Comparison of ENCODE assay signal across 25 cellular contexts in the genomic region with DNA sequence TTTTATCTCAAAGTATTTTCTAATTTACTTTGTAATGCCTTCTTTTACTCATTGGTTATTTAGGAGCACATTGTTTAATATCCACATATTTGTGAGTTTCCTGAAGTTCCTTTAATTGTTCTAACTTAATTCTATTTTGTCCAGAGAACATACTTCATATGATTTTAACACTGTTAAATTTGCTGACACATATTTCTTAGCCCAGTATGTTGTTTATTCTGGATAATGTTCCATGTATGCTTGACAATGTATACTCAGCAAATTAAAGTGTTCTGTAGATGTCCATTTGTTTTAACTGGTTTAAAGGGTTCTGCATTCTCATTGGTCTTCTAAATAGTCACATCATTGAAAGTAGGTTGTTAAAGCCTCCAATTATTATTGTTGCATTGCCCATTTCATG.
DNase-seq lines count a peak whose midpoint lies in the region; ATAC-seq, FAIRE-seq and TF ChIP-seq lines count a peak whose summit lies in the region.
"Had no signal": no experiment of that assay in that cellular context is flagged by ENCODE, and none has a peak within 500 bp of the region (broad histone marks: within the 10 kb centered on the region; RNA-seq: fewer than 3 reads in every experiment).

No MANE protein-coding gene starts in this region.

- CTCF ChIA-PET in HepG2 (lab: Yijun Ruan, JAX; ENCODE audit: low intra/inter-chr PET ratio, low total read pairs), result no interaction called here
- CTCF ChIA-PET in IMR-90 (lab: Yijun Ruan, JAX), result no interaction called here

- H3K4me1 ChIP-seq in HepG2 (ENCODE audit: insufficient read depth, low read length) (no peaks in the 10 kb centered on the region), right lobe of liver (no peaks in the 10 kb centered on the region), IMR-90 (ENCODE audit: control insufficient read depth, insufficient read depth, low read length) (no peaks in the 10 kb centered on the region), smooth muscle cell (ENCODE audit: low read depth) (no peaks in the 10 kb centered on the region)
- H3K4me1 ChIP-seq: BE2C, BLaER1 had no signal

- POLR2A ChIA-PET in HepG2 (lab: Yijun Ruan, JAX), result no interaction called here
- POLR2A ChIA-PET in IMR-90 (lab: Charles Lee; ENCODE audit: unreplicated experiment), result no interaction called here

- dilution Hi-C loops in IMR-90 (cut with HindIII; ENCODE audit: low sequenced_read_pairs, unreplicated experiment), result no loop called here

- intact Hi-C loops in HepG2 (cut with micrococcal nuclease; ENCODE audit: unreplicated experiment), result no loop called here
- intact Hi-C loops in right lobe of liver (cut with DNase I), result no loop called here
- intact Hi-C loops in IMR-90 (cut with micrococcal nuclease), result no loop called here

- ATAC-seq in HepG2 (no peak), right lobe of liver (no peak), IMR-90 (ENCODE audit: low read depth) (no peak)
- ATAC-seq: GM12878 had no signal

- H2BK15ac ChIP-seq in IMR-90 (ENCODE audit: low read depth, low read length), result no peak overlapping the region

- no peak overlapping the region for H3K23ac ChIP-seq in IMR-90 (ENCODE audit: low read depth, low read length)

- no peak for FAIRE-seq in HepG2 (lab: Jason Lieb, UNC)
- FAIRE-seq: GM12878, GM12892, GM18507 had no signal

- H3K9me3 ChIP-seq in HepG2 (ENCODE audit: low read length) (peaks cover 10% of the 10 kb centered on the region; the same call in 1 of the 2 replicates), right lobe of liver (no peaks in the 10 kb centered on the region), IMR-90 (ENCODE audit: control insufficient read depth, insufficient read depth, low read length) (no peaks in the 10 kb centered on the region), smooth muscle cell (replicated peaks; ENCODE audit: low read depth) (no peaks in the 10 kb centered on the region)
- H3K9me3 ChIP-seq: BE2C, BLaER1 had no signal

- H2BK5ac ChIP-seq in IMR-90 (ENCODE audit: low read depth, low read length, poor library complexity, severe bottlenecking), result no peak overlapping the region

- no peak overlapping the region for H3K4me2 ChIP-seq in HepG2 (ENCODE audit: low read depth, low read length)
- no peak overlapping the region for H3K4me2 ChIP-seq in IMR-90 (ENCODE audit: low read depth, low read length)
- no peak overlapping the region for H3K4me2 ChIP-seq in smooth muscle cell
- H3K4me2 ChIP-seq: BLaER1 had no signal

- TF ChIP-seq RAD21 in HepG2 (CRISPR knock-in tag; IDR thresholded peaks at IDR 0.05) (no peak), IMR-90 (IDR thresholded peaks at IDR 0.05; ENCODE audit: low read length) (no peak)

- H3K4me3 ChIP-seq in HepG2 (replicated peaks in 1 of 3; ENCODE audit: insufficient read depth in 1 of 3, low read depth in 2 of 3, low read length in 3 of 3) (no peak overlapping the region), right lobe of liver (no peak overlapping the region), IMR-90 (ENCODE audit: insufficient read depth, low read depth, low read length) (no peak overlapping the region), smooth muscle cell (no peak overlapping the region)
- H3K4me3 ChIP-seq: BLaER1, GM12878 had no signal

- H2AFZ ChIP-seq in HepG2 (ENCODE audit: low read length) (no peak overlapping the region), IMR-90 (replicated peaks; ENCODE audit: low read length, poor library complexity) (no peak overlapping the region), smooth muscle cell (ENCODE audit: low read depth) (peak overlapping the region; percentile 17)

- H3K79me1 ChIP-seq in IMR-90 (ENCODE audit: low read depth in 1 of 2, low read length in 2 of 2), result no peaks in the 10 kb centered on the region

- H2BK120ac ChIP-seq in IMR-90 (ENCODE audit: low read depth, low read length), result no peak overlapping the region

- TF ChIP-seq CTCF in HepG2 (CRISPR knock-in tag; IDR thresholded peaks at IDR 0.05) (no peak), right lobe of liver (IDR thresholded peaks at IDR 0.05) (no peak), IMR-90 (conservative IDR thresholded peaks at IDR 0.05; ENCODE audit: low read depth, low read length) (no peak), smooth muscle cell (IDR thresholded peaks at IDR 0.05; ENCODE audit: borderline replicate concordance, insufficient read depth, poor library complexity, severe bottlenecking) (no peak)

- H4K20me1 ChIP-seq in HepG2 (ENCODE audit: insufficient read depth, low read length) (no peaks in the 10 kb centered on the region), IMR-90 (ENCODE audit: insufficient read depth, low read length) (no peaks in the 10 kb centered on the region), smooth muscle cell (ENCODE audit: low read depth) (no peaks in the 10 kb centered on the region)
- H4K20me1 ChIP-seq: BLaER1 had no signal

- H3K36me3 ChIP-seq in HepG2 (replicated peaks in 1 of 2; ENCODE audit: control insufficient read depth in 1 of 2, insufficient read depth in 2 of 2, low read length in 2 of 2), result no peaks in the 10 kb centered on the region
- H3K36me3 ChIP-seq in right lobe of liver, result no peaks in the 10 kb centered on the region
- H3K36me3 ChIP-seq in IMR-90 (ENCODE audit: control insufficient read depth, insufficient read depth, low read length), result no peaks in the 10 kb centered on the region
- no peaks in the 10 kb centered on the region for H3K36me3 ChIP-seq in smooth muscle cell (ENCODE audit: low read depth)
- H3K36me3 ChIP-seq: BE2C, BLaER1 had no signal

- H2AK9ac ChIP-seq in IMR-90 (replicated peaks; ENCODE audit: low read depth, low read length, poor library complexity), result no peak overlapping the region

- DNase-seq in HepG2 (ENCODE audit: low spot score), result no peak
- no peak for DNase-seq in right lobe of liver
- DNase-seq in IMR-90, result no peak
- DNase-seq in smooth muscle cell (lab: John Stamatoyannopoulos, UW; ENCODE audit: unreplicated experiment), result no peak
- no peak for DNase-seq in dermis blood vessel endothelial cell
- DNase-seq in activated CD4-positive, alpha-beta T cell treated with anti-CD3 and anti-CD28 coated beads for 4 hours, result no peak
- DNase-seq: ACHN; BE2C; C1 segment of cervical spinal cord; CD4-positive, alpha-beta memory T cell; CD4-positive, CD25-positive, alpha-beta regulatory T cell; CD8-positive, alpha-beta memory T cell; COR-L47; DMS 273 treated with DMSO at 0.1 percent for 48 hours; DMS153; DMS53; DMS79; DND-41; EL; GDM1 had no signal

- H3K27ac ChIP-seq in HepG2 (ENCODE audit: extremely low read length, insufficient read depth, low read length) (no peak overlapping the region), right lobe of liver (no peak overlapping the region), IMR-90 (ENCODE audit: insufficient read depth, low read length) (no peak overlapping the region), smooth muscle cell (ENCODE audit: low read depth) (no peak overlapping the region)
- H3K27ac ChIP-seq: 22Rv1, BLaER1 had no signal

- TF ChIP-seq EP300 in HepG2 (IDR thresholded peaks at IDR 0.05; ENCODE audit: low read depth in 2 of 2, low read length in 2 of 2), result no peak
- no peak for TF ChIP-seq EP300 in HepG2 (CRISPR knock-in tag; IDR thresholded peaks at IDR 0.05; ENCODE audit: borderline replicate concordance)

- TF ChIP-seq POLR2A in HepG2 (IDR thresholded peaks at IDR 0.05; ENCODE audit: insufficient read depth in 1 of 2, low read depth in 2 of 2, low read length in 2 of 2) (no peak), right lobe of liver (IDR thresholded peaks at IDR 0.05) (no peak), IMR-90 (IDR thresholded peaks at IDR 0.05; ENCODE audit: low read depth, low read length) (no peak)

- H3K14ac ChIP-seq in IMR-90 (replicated peaks; ENCODE audit: low read depth, low read length), result no peak overlapping the region

- H3K4ac ChIP-seq in IMR-90 (ENCODE audit: low read depth, low read length), result no peak overlapping the region

- BruUV-seq in HepG2 (replicated peaks; lab: Mats Ljungman, UMichigan) (no TSS peak), IMR-90 (replicated peaks; lab: Mats Ljungman, UMichigan) (no TSS peak)

- H3F3A ChIP-seq in smooth muscle cell (ENCODE audit: low read depth), result no peaks in the 10 kb centered on the region

- no peak overlapping the region for H3K18ac ChIP-seq in IMR-90 (ENCODE audit: low read depth, low read length)

- no peak overlapping the region for H4K5ac ChIP-seq in IMR-90 (ENCODE audit: low read depth, low read length)

- no peak overlapping the region for H4K91ac ChIP-seq in IMR-90 (ENCODE audit: insufficient read depth, low read depth, low read length)

- no peaks in the 10 kb centered on the region for H3K27me3 ChIP-seq in HepG2 (ENCODE audit: control insufficient read depth in 1 of 2, insufficient read depth in 2 of 2, low read length in 2 of 2)
- no peaks in the 10 kb centered on the region for H3K27me3 ChIP-seq in right lobe of liver
- no peaks in the 10 kb centered on the region for H3K27me3 ChIP-seq in IMR-90 (ENCODE audit: control insufficient read depth, insufficient read depth, low read length)
- no peaks in the 10 kb centered on the region for H3K27me3 ChIP-seq in smooth muscle cell (ENCODE audit: low read depth)
- H3K27me3 ChIP-seq: BE2C, BLaER1 had no signal

- H3K9me1 ChIP-seq in IMR-90 (ENCODE audit: insufficient read depth, low read length), result no peaks in the 10 kb centered on the region

- no peak overlapping the region for H3K9ac ChIP-seq in HepG2 (ENCODE audit: insufficient read depth, low read depth, low read length)
- H3K9ac ChIP-seq in IMR-90 (ENCODE audit: low read depth, low read length), result no peak overlapping the region
- no peak overlapping the region for H3K9ac ChIP-seq in smooth muscle cell (ENCODE audit: low read depth)
- H3K9ac ChIP-seq: BLaER1 had no signal

- no peak overlapping the region for H2AK5ac ChIP-seq in IMR-90 (ENCODE audit: low read depth, low read length)

- H3K79me2 ChIP-seq in HepG2 (ENCODE audit: insufficient read depth, low read length), result no peaks in the 10 kb centered on the region
- H3K79me2 ChIP-seq in smooth muscle cell (ENCODE audit: low read depth), result no peaks in the 10 kb centered on the region

- H3K56ac ChIP-seq in IMR-90 (ENCODE audit: extremely low read depth, insufficient read depth, low read length), result no peak overlapping the region

- H2BK20ac ChIP-seq in IMR-90 (ENCODE audit: low read depth, low read length), result no peak overlapping the region

- no peak overlapping the region for H4K8ac ChIP-seq in IMR-90 (ENCODE audit: low read depth in 2 of 2, low read length in 2 of 2)

- in situ Hi-C loops in HepG2 (cut with HindIII; ENCODE audit: extremely low pct_ligation_motif_present, low pct_unique_long_range_greater_than_20kb), result no loop called here
- in situ Hi-C loops in IMR-90 (cut with MboI; ENCODE audit: low sequenced_read_pairs), result no loop called here

TF ChIP-seq in HepG2, 621 proteins besides CTCF, POLR2A, EP300 and RAD21 (continues in another document):
- no peak for TF ChIP-seq ZBTB1 (CRISPR knock-in tag; IDR thresholded peaks at IDR 0.05; ENCODE audit: borderline replicate concordance)

TF ChIP-seq in IMR-90, 13 proteins besides CTCF, POLR2A, EP300 and RAD21:
- TF ChIP-seq MAFK (IDR thresholded peaks at IDR 0.05; ENCODE audit: low read depth, low read length) (peak; percentile 69), MAZ (IDR thresholded peaks at IDR 0.05; ENCODE audit: borderline replicate concordance, low read depth, low read length) (no peak)
